Comparison of ENCODE assay signal across 27 cellular contexts in the genomic region with DNA sequence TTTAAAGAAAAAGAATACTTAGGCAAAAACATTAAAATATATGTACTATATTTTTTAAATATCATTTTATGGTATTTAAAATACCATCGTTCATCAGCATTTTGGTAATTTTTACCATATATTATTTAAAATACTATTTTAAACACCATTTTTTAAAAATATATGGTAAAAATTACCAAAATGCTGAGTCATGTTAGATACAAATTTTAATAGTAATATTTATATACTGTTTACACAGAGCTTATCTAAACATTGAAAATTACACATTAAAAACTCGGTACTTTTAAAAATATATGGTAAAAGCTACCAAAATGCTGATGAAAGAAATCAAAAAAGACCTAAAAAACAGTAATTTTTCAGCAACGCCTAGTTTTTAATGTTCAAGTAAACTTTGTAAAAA.
"Had no signal": no experiment of that assay in that cellular context is flagged by ENCODE, and none has a peak within 500 bp of the region (broad histone marks: within the 10 kb centered on the region; RNA-seq: fewer than 3 reads in every experiment).

No MANE protein-coding gene starts in this region.

- H3K27ac ChIP-seq: heart right ventricle, hepatocyte, left lung, lower lobe of right lung, parathyroid adenoma, psoas muscle, skin epidermis, stomach, testis, thyroid gland, transverse colon, upper lobe of right lung had no signal

- H3K9me3 ChIP-seq: heart right ventricle, left lung, lower lobe of right lung, psoas muscle, stomach, testis, thyroid gland, transverse colon, upper lobe of right lung had no signal

- H2AFZ ChIP-seq: hepatocyte, parathyroid adenoma had no signal

- H3K4me1 ChIP-seq: left lung, lower lobe of right lung, parathyroid adenoma, psoas muscle, stomach, testis, thyroid gland, transverse colon, upper lobe of right lung had no signal

- H3K79me2 ChIP-seq: hepatocyte, parathyroid adenoma had no signal

- FAIRE-seq: keratinocyte, urothelium cell line had no signal

- H3K4me2 ChIP-seq: hepatocyte had no signal

- DNase-seq: heart right ventricle; immature natural killer cell; left colon; left lung; lower lobe of right lung; mammary epithelial cell; mesenchymal stem cell; naive thymus-derived CD8-positive, alpha-beta T cell; nucleus accumbens; psoas muscle; stimulated activated CD4-positive, alpha-beta T cell treated with anti-CD3 and anti-CD28 coated beads, Interleukin-12 subunit alpha, Interleukin-12 subunit beta, amount 100 ng/mL, for 4 hours; stimulated activated CD4-positive, alpha-beta T cell treated with anti-CD3 and anti-CD28 coated beads, Interleukin-15, amount 100 ng/mL, for 24 hours; stimulated activated CD4-positive, alpha-beta T cell treated with anti-CD3 and anti-CD28 coated beads, Interleukin-2, amount 100 ng/mL, for 24 hours; stimulated activated CD4-positive, alpha-beta T cell treated with anti-CD3 and anti-CD28 coated beads, Interleukin-4, amount 100 ng/mL, for 1 hour; stimulated activated naive B cell treated with anti-CD40 and anti-IgM and Interleukin-4, amounts not matched to agents 10 μg/mL and 1 μg/mL and 100 μg/mL, for 72 hours; stimulated activated naive CD8-positive, alpha-beta T cell treated with anti-CD3 and anti-CD28 coated beads, Interleukin-15, Interleukin-2, amounts not matched to agents 100 U/mL and 50 U/mL, for 24 hours; stomach; testis; thyroid gland; transverse colon; upper lobe of right lung had no signal

- H3K4me3 ChIP-seq: heart right ventricle, hepatocyte, left lung, lower lobe of right lung, psoas muscle, skin epidermis, stomach, testis, thyroid gland, transverse colon, upper lobe of right lung had no signal

- ATAC-seq: heart right ventricle; left colon; left lung; lower lobe of right lung; naive thymus-derived CD8-positive, alpha-beta T cell; psoas muscle; sciatic nerve; stimulated activated naive B cell treated with anti-CD40 and anti-IgM and Interleukin-4, amounts not matched to agents 10 μg/mL and 1 μg/mL and 100 μg/mL, for 72 hours; stimulated activated naive CD8-positive, alpha-beta T cell treated with anti-CD3 and anti-CD28 coated beads, Interleukin-15, Interleukin-2, amounts not matched to agents 100 U/mL and 50 U/mL, for 24 hours; upper lobe of right lung had no signal

- H3K9ac ChIP-seq: parathyroid adenoma had no signal

- H3K36me3 ChIP-seq: heart right ventricle, left lung, lower lobe of right lung, stomach, thyroid gland, transverse colon, upper lobe of right lung had no signal

- H3K27me3 ChIP-seq: heart right ventricle, hepatocyte, left lung, stomach, testis, thyroid gland, transverse colon, upper lobe of right lung had no signal
